In genomic region chr9:116737137-116737546, GRCh38 we compare ENCODE assay signal across 8 cellular contexts. TPM values are rescaled to one million over a fixed set of nuclear protein-coding genes. Genes with fewer than 3 reads are reported as not detected.
DNase-seq lines count a peak whose midpoint lies in the region; ATAC-seq and TF ChIP-seq lines count a peak whose summit lies in the region.

No MANE protein-coding gene starts in this region.

- ATAC-seq in HG02623 (IDR thresholded peaks at IDR 0.05; ENCODE audit: unreplicated experiment) (peak; percentile 49), body of pancreas (peak; percentile 69), HG02970 (IDR thresholded peaks at IDR 0.05; ENCODE audit: low FRiP score, unreplicated experiment) (no peak)

- H3K4me3 ChIP-seq in GM06990 (replicated peaks; ENCODE audit: low read depth, low read length) (no peak overlapping the region), body of pancreas (no peak overlapping the region), spleen (no peak overlapping the region)

- no peak for TF ChIP-seq POLR2A in body of pancreas (IDR thresholded peaks at IDR 0.05)
- no peak for TF ChIP-seq POLR2A in spleen (IDR thresholded peaks at IDR 0.05)

- no peak overlapping the region for H3K27ac ChIP-seq in body of pancreas
- H3K27ac ChIP-seq in spleen: no peak overlapping the region

- H3K36me3 ChIP-seq in GM06990 (ENCODE audit: control insufficient read depth, insufficient read depth, low read length): no peaks in the 10 kb centered on the region
- no peaks in the 10 kb centered on the region for H3K36me3 ChIP-seq in body of pancreas (replicated peaks in 1 of 2; ENCODE audit: insufficient read depth in 1 of 2, low read depth in 2 of 2)
- no peaks in the 10 kb centered on the region for H3K36me3 ChIP-seq in spleen

- no peaks in the 10 kb centered on the region for H3K9me3 ChIP-seq in body of pancreas
- H3K9me3 ChIP-seq in spleen: no peaks in the 10 kb centered on the region

- intact Hi-C loops in body of pancreas (cut with DNase I): no loop called here
- intact Hi-C loops in spleen (cut with DNase I; ENCODE audit: low total_unique reads): loop anchor here (5.0 to 10.0 kb wide), 2 partner anchors 125 to 678 kb away; partner anchors contain the start of gene ASTN2

- peak; percentile 55 for DNase-seq in GM06990 (ENCODE audit: extremely low read depth, insufficient read length)
- DNase-seq in NCI-H2029 (lab: John Stamatoyannopoulos, UW): peak; percentile 86
- peak; percentile 19 for DNase-seq in T-helper 9 cell
- DNase-seq in body of pancreas: peak; percentile 82 to 88 (median 82)
- DNase-seq in iPS-NIHi11 (ENCODE audit: low spot score): peak; percentile 95
- DNase-seq in spleen: peak; percentile 86

- H3K4me1 ChIP-seq in body of pancreas (no peaks in the 10 kb centered on the region), spleen (peaks cover 0 to 7% (median 2%) of the 10 kb centered on the region in 6 donors)

- 3 to 12% methylated on average over 15 to 17 of the region's 17 CpGs for WGBS in body of pancreas, 2 donors
- WGBS in spleen, 5 donors: 11 to 20% (median 15%) methylated on average over 17 of the region's 17 CpGs

- TF ChIP-seq CTCF in GM06990 (IDR thresholded peaks at IDR 0.05; ENCODE audit: insufficient read depth, low read length, poor library complexity, severe bottlenecking) (peak; percentile 99), body of pancreas (IDR thresholded peaks at IDR 0.05) (peak; percentile 80 to 91 (median 89)), spleen (IDR thresholded peaks at IDR 0.05 in 8 of 11, conservative IDR thresholded peaks at IDR 0.05 in 3 of 11) (peak; percentile 32 to 84 (median 73))

- H3K27me3 ChIP-seq in GM06990 (replicated peaks; ENCODE audit: control insufficient read depth, insufficient read depth, low read length): no peaks in the 10 kb centered on the region
- H3K27me3 ChIP-seq in body of pancreas: no peaks in the 10 kb centered on the region
- H3K27me3 ChIP-seq in spleen (replicated peaks in 1 of 7): peaks cover 0 to 10% (median 0%) of the 10 kb centered on the region in 7 donors

RNA-seq across cellular contexts. Expression of gene TRIM32, which starts 50.0 kb away (rescaled TPM):
- 10 to 100 TPM in 1 of 2 donors, 1 to 10 TPM in 1; 8.6 to 12.2 TPM for total RNA-seq in body of pancreas
- 10 to 100 TPM; 15.9 to 22.1 (median 18.7) TPM for total RNA-seq in spleen
- polyA plus RNA-seq in spleen: 1 to 10 TPM; 3.1 to 4.5 (median 3.9) TPM

Comparison
In these comparisons a context has a peak if more than half of its experiments do, and no peak if none do; other contexts are left out.
1. DNase-seq: peak in every context shown above with its lines; median percentile 95 in iPS-NIHi11; 86 in NCI-H2029; 86 in spleen; 82 in body of pancreas; 55 in GM06990; 19 in T-helper 9 cell.